9 cellular contexts compared by ENCODE assay signal in the genomic region with DNA sequence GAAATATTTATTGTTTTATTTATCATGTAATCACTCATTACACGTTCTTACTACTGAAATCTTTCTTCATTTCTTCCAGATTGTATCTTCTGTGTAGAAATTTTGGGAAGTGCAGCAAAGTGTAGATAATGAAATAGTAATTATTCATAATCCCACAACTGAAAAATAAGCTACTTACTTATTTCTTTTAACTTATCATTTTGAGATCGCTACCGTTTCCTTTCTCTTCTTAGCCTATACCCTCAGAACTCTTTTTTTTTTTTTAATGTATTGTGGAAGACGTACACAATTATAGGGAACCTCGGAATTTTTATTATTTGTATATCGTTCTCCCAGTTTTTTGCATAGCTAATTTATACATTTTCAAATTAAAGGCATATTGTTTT. TPM values are rescaled to one million over a fixed set of nuclear protein-coding genes. Genes with fewer than 3 reads are reported as not detected.
DNase-seq lines count a peak whose midpoint lies in the region; ATAC-seq, FAIRE-seq and TF ChIP-seq lines count a peak whose summit lies in the region.
"Had no signal": no experiment of that assay in that cellular context is flagged by ENCODE, and none has a peak within 500 bp of the region (broad histone marks: within the 10 kb centered on the region; RNA-seq: fewer than 3 reads in every experiment).

No MANE protein-coding gene starts in this region.

- H3K27ac ChIP-seq in cardiac muscle cell (peak overlapping the region; percentile 78), mesodermal cell (ENCODE audit: low read depth, low read length, severe bottlenecking) (no peak overlapping the region), upper lobe of left lung (peak overlapping the region; percentile 58 to 89 (median 87))

- peak overlapping the region; percentile 81 for H3K4me3 ChIP-seq in cardiac muscle cell
- peak overlapping the region; percentile 51 for H3K4me3 ChIP-seq in choroid plexus epithelial cell (ENCODE audit: low read depth, low read length)
- peak overlapping the region; percentile 83 for H3K4me3 ChIP-seq in mesodermal cell (ENCODE audit: extremely low read depth, insufficient read depth, low read length, poor library complexity, severe bottlenecking)
- H3K4me3 ChIP-seq in upper lobe of left lung, result peak overlapping the region in 3 of 4 donors; percentile 62 to 97 (median 76)

- H3K9me3 ChIP-seq in cardiac muscle cell (ENCODE audit: low read depth), result no peaks in the 10 kb centered on the region
- no peaks in the 10 kb centered on the region for H3K9me3 ChIP-seq in mesodermal cell (ENCODE audit: control insufficient read depth, low read length)
- no peaks in the 10 kb centered on the region for H3K9me3 ChIP-seq in upper lobe of left lung

- TF ChIP-seq POLR2A in upper lobe of left lung (IDR thresholded peaks at IDR 0.05), result no peak
- TF ChIP-seq POLR2A in GM12891 (IDR thresholded peaks at IDR 0.05; ENCODE audit: low read depth, low read length), result no peak

- peaks cover 9% of the 10 kb centered on the region for H3K4me1 ChIP-seq in cardiac muscle cell (ENCODE audit: low read depth)
- H3K4me1 ChIP-seq in mesodermal cell (ENCODE audit: control insufficient read depth, insufficient read depth, low read length, poor library complexity, severe bottlenecking), result peaks cover 4% of the 10 kb centered on the region
- H3K4me1 ChIP-seq in upper lobe of left lung, result peaks cover 5 to 15% (median 13%) of the 10 kb centered on the region in 4 donors

- FAIRE-seq in GM12891 (lab: Jason Lieb, UNC), result no peak

- intact Hi-C loops in cardiac septum (cut with DNase I), result loop anchor here (5.0 kb wide), 1 partner anchor 327 kb away; the partner anchor contains the start of gene EXO1

- no peak for ATAC-seq in upper lobe of left lung (ENCODE audit: low FRiP score in 2 of 2)
- no peak for ATAC-seq in HG03045 (IDR thresholded peaks at IDR 0.05; ENCODE audit: unreplicated experiment)

- H3K27me3 ChIP-seq in cardiac muscle cell (peaks cover 30% of the 10 kb centered on the region), upper lobe of left lung (no peaks in the 10 kb centered on the region)

- TF ChIP-seq CTCF in cardiac muscle cell (IDR thresholded peaks at IDR 0.05; ENCODE audit: low read depth, low read length) (no peak), choroid plexus epithelial cell (conservative IDR thresholded peaks at IDR 0.05; ENCODE audit: low read depth, low read length) (no peak), upper lobe of left lung (IDR thresholded peaks at IDR 0.05) (no peak)

- no peak for DNase-seq in cardiac muscle cell (ENCODE audit: low read depth in 1 of 2, low spot score in 1 of 2)
- DNase-seq in cardiac septum (ENCODE audit: low spot score), result no peak
- no peak for DNase-seq in choroid plexus epithelial cell (ENCODE audit: low read depth)
- no peak for DNase-seq in upper lobe of left lung
- no peak for DNase-seq in germinal center (ENCODE audit: low spot score)
- no peak for DNase-seq in GM12891 (ENCODE audit: insufficient read length, low spot score)

- WGBS in mesodermal cell (ENCODE audit: insufficient coverage in 2 of 2), 2 experiments, result no CpG with 5 or more reads among the region's 6 CpGs
- 19 to 21% methylated on average over 6 of the region's 6 CpGs for WGBS in upper lobe of left lung, 2 donors

- TF ChIP-seq EP300 in upper lobe of left lung (IDR thresholded peaks at IDR 0.05), result no peak

- H3K36me3 ChIP-seq in cardiac muscle cell, result peaks cover 8% of the 10 kb centered on the region
- peaks cover 11% of the 10 kb centered on the region for H3K36me3 ChIP-seq in mesodermal cell (ENCODE audit: control insufficient read depth, insufficient read depth, low read length)
- peaks cover 0 to 9% (median 2%) of the 10 kb centered on the region in 4 donors for H3K36me3 ChIP-seq in upper lobe of left lung

TF ChIP-seq in GM12891, 5 proteins besides CTCF, POLR2A, EP300 and RAD21:
- TF ChIP-seq POU2F2 (IDR thresholded peaks at IDR 0.05; ENCODE audit: low read depth, low read length), result no peak
- TF ChIP-seq POLR2AphosphoS5 (IDR thresholded peaks at IDR 0.05; ENCODE audit: low read depth, low read length), result no peak
- no peak for TF ChIP-seq SPI1 (IDR thresholded peaks at IDR 0.05; ENCODE audit: low read depth, low read length)
- no peak for TF ChIP-seq PAX5 (IDR thresholded peaks at IDR 0.05; ENCODE audit: insufficient read depth, low read length, severe bottlenecking)
- no peak for TF ChIP-seq TAF1 (IDR thresholded peaks at IDR 0.05; ENCODE audit: low read depth, low read length)

RNA-seq across cellular contexts. Expression of gene FH, which starts 0.5 kb away (rescaled TPM):
- 96.9 and 151 TPM in 2 replicates for total RNA-seq in cardiac muscle cell
- polyA plus RNA-seq in cardiac muscle cell, result 163 and 175 TPM in 2 replicates
- total RNA-seq in cardiac septum, result 192 TPM
- polyA plus RNA-seq in mesodermal cell (2013, experiment 1 of 2), result 72.0 TPM
- 71.7 TPM for polyA plus RNA-seq in mesodermal cell (2013, experiment 2 of 2)
- 10 to 100 TPM; 13.0 to 46.7 (median 37.6) TPM for total RNA-seq in upper lobe of left lung
- polyA plus RNA-seq in GM12891 (2012; ENCODE audit: low read depth, missing spikeins), result 88.6 TPM

RNA-seq across cellular contexts. Expression of gene KMO, which starts 12.1 kb away (rescaled TPM):
- total RNA-seq in cardiac muscle cell (not detected in 2 replicates), cardiac septum (0.13 TPM), upper lobe of left lung (10 to 100 TPM in 3 of 6 donors, 1 to 10 TPM in 3; 5.5 to 19.9 (median 9.7) TPM)
- 0.14 TPM in 1 of 2 replicates, not detected in the other for polyA plus RNA-seq in cardiac muscle cell
- not detected for polyA plus RNA-seq in mesodermal cell (2013, experiment 1 of 2)
- not detected for polyA plus RNA-seq in mesodermal cell (2013, experiment 2 of 2)
- polyA plus RNA-seq in GM12891 (2012; ENCODE audit: low read depth, missing spikeins), result 7.0 TPM
- polyA plus RNA-seq: naive thymus-derived CD8-positive, alpha-beta T cell had no signal
